Comparison of ENCODE assay signal across 8 cellular contexts in genomic region chr3:16600771-16601538, GRCh38. TPM values are rescaled to one million over a fixed set of nuclear protein-coding genes. Genes with fewer than 3 reads are reported as not detected.
DNase-seq lines count a peak whose midpoint lies in the region; ATAC-seq and TF ChIP-seq lines count a peak whose summit lies in the region.

No MANE protein-coding gene starts in this region.

- H3K9me3 Mint-ChIP-seq in CD8-positive, alpha-beta memory T cell, result no peaks in the 10 kb centered on the region

- CTCF ChIA-PET in CD8-positive, alpha-beta memory T cell (lab: Charles Lee), result interaction anchor here (1.0 to 3.5 kb wide), 7 partner anchors 13 to 1240 kb away, joined by 3 to 16 read pairs (median 5); no protein-coding TSS in a partner anchor

- no peaks in the 10 kb centered on the region for H3K27me3 ChIP-seq in CD8-positive, alpha-beta memory T cell (ENCODE audit: insufficient read depth, low read length, poor library complexity, severe bottlenecking)
- H3K27me3 ChIP-seq in dorsolateral prefrontal cortex (no peaks in the 10 kb centered on the region), lower lobe of right lung (ENCODE audit: low read depth) (no peaks in the 10 kb centered on the region)

- ATAC-seq in lower lobe of right lung, result peak; percentile 70 to 75
- ATAC-seq in HG03139 (IDR thresholded peaks at IDR 0.05; ENCODE audit: unreplicated experiment), result no peak

- peak; percentile 70 for TF ChIP-seq CTCF in HFF-Myc (IDR thresholded peaks at IDR 0.05; ENCODE audit: low read depth, low read length, missing control alignments)
- TF ChIP-seq CTCF in dorsolateral prefrontal cortex (IDR thresholded peaks at IDR 0.05 in 54 of 56, conservative IDR thresholded peaks at IDR 0.05 in 2 of 56; ENCODE audit: low read depth in 1 of 56, partially characterized antibody in 56 of 56), result peak; percentile 85 to 99 (median 94)
- TF ChIP-seq CTCF in lower lobe of right lung (IDR thresholded peaks at IDR 0.05), result peak; percentile 83

- no peaks in the 10 kb centered on the region for H3K9me3 ChIP-seq in CD8-positive, alpha-beta memory T cell (ENCODE audit: low read length)
- H3K9me3 ChIP-seq in lower lobe of right lung, result no peaks in the 10 kb centered on the region

- no peaks in the 10 kb centered on the region for H3K36me3 ChIP-seq in CD8-positive, alpha-beta memory T cell (ENCODE audit: insufficient read depth, low read length)
- no peaks in the 10 kb centered on the region for H3K36me3 ChIP-seq in lower lobe of right lung

- H3K27ac Mint-ChIP-seq in CD8-positive, alpha-beta memory T cell, result no peak overlapping the region

- no peak overlapping the region for H3K4me3 Mint-ChIP-seq in CD8-positive, alpha-beta memory T cell

- peaks cover 1 to 10% of the 10 kb centered on the region in 2 donors for H3K27me3 Mint-ChIP-seq in CD8-positive, alpha-beta memory T cell

- intact Hi-C loops in dorsolateral prefrontal cortex (cut with DNase I), result loop anchor here (2.0 to 10.0 kb wide), 4 partner anchors 431 to 814 kb away; no protein-coding TSS in a partner anchor
- intact Hi-C loops in lower lobe of right lung (cut with DNase I), result loop anchor here (5.0 to 10.0 kb wide), 2 partner anchors 634 to 811 kb away; no protein-coding TSS in a partner anchor

- H3K4me1 Mint-ChIP-seq in CD8-positive, alpha-beta memory T cell, result peaks cover 3 to 18% (median 15%) of the 10 kb centered on the region in 3 donors

- H3K4me3 ChIP-seq in CD8-positive, alpha-beta memory T cell (ENCODE audit: low read length), result no peak overlapping the region
- H3K4me3 ChIP-seq in HFF-Myc (replicated peaks; ENCODE audit: low read depth, low read length) (no peak overlapping the region), dorsolateral prefrontal cortex (peak overlapping the region in 37 of 59 donors; percentile 1 to 50 (median 27)), lower lobe of right lung (no peak overlapping the region)

- H3K4me1 ChIP-seq in CD8-positive, alpha-beta memory T cell (ENCODE audit: insufficient read depth, low read length), result no peaks in the 10 kb centered on the region
- H3K4me1 ChIP-seq in lower lobe of right lung, result peaks cover 3% of the 10 kb centered on the region

- POLR2A ChIA-PET in CD8-positive, alpha-beta memory T cell (lab: Charles Lee), result no interaction called here

- DNase-seq in CD8-positive, alpha-beta memory T cell, result peak; percentile 65 to 85 (median 75)
- DNase-seq in HFF-Myc (ENCODE audit: extremely low read depth, low read depth), result peak; percentile 56
- DNase-seq in NCI-H524 (lab: John Stamatoyannopoulos, UW), result peak; percentile 24 to 81
- DNase-seq in activated CD4-positive, alpha-beta T cell treated with anti-CD3 and anti-CD28 coated beads, Interleukin-2, amount 50 U/mL, for 4 hours, result peak; percentile 82 to 83
- DNase-seq in dorsolateral prefrontal cortex, result peak; percentile 56 to 90 (median 78)
- peak; percentile 84 for DNase-seq in lower lobe of right lung
- peak; percentile 55 to 74 (median 72) for DNase-seq in stimulated activated CD4-positive, alpha-beta T cell treated with anti-CD3 and anti-CD28 coated beads, TNF-alpha, amount 100 ng/mL, for 48 hours (ENCODE audit: low read depth in 3 of 3)

- no peaks in the 10 kb centered on the region for H3K36me3 Mint-ChIP-seq in CD8-positive, alpha-beta memory T cell

- H3K27ac ChIP-seq in CD8-positive, alpha-beta memory T cell (ENCODE audit: low read depth, low read length), result no peak overlapping the region
- H3K27ac ChIP-seq in dorsolateral prefrontal cortex (no peak overlapping the region), lower lobe of right lung (no peak overlapping the region)

RNA-seq across cellular contexts. Expression of gene DAZL, which starts 4.3 kb away (rescaled TPM):
- under 1 TPM; 0.18 to 0.27 TPM for total RNA-seq in CD8-positive, alpha-beta memory T cell
- not detected for polyA plus RNA-seq in CD8-positive, alpha-beta memory T cell
- total RNA-seq in dorsolateral prefrontal cortex, result under 1 TPM in 5 of 120 experiments, not detected in 115; 0.13 to 0.20 (median 0.13) TPM
- not detected for total RNA-seq in lower lobe of right lung

Comparison
In these comparisons a context has a peak if more than half of its experiments do, and no peak if none do; other contexts are left out.
1. H3K4me3 ChIP-seq: peak in dorsolateral prefrontal cortex (37 of 59); none in CD8-positive, alpha-beta memory T cell (single experiment), HFF-Myc (single experiment) and lower lobe of right lung (single experiment).
2. Peak in every context shown above with its lines, with median percentiles within 50 percentile points of each other: DNase-seq and CTCF ChIP-seq.